8 cellular contexts compared by ENCODE assay signal in genomic region chr11:19116971-19117759, GRCh38. TPM values are rescaled to one million over a fixed set of nuclear protein-coding genes. Genes with fewer than 3 reads are reported as not detected.
A peak's percentile ranks its signal among the peaks of the same experiment; 100 is the strongest.
DNase-seq lines count a peak whose midpoint lies in the region; ATAC-seq and TF ChIP-seq lines count a peak whose summit lies in the region.

Gene ZDHHC13 (plus strand): TSS chr11:19117168. CDS start chr11:19117250, 82 bp downstream.

- POLR2A ChIA-PET in PC-9 (lab: Charles Lee; ENCODE audit: unreplicated experiment): interaction anchor here (0.6 to 0.8 kb wide), 3 partner anchors 31 to 481 kb away, joined by 3 to 4 read pairs (median 4); no protein-coding TSS in a partner anchor

- H3K9me2 ChIP-seq in DOHH2 (replicated peaks; ENCODE audit: control insufficient read depth, low read length): no peaks in the 10 kb centered on the region
- H3K9me2 ChIP-seq in PC-9 (ENCODE audit: insufficient read depth): no peaks in the 10 kb centered on the region

- BruUV-seq in PC-9 (replicated peaks; lab: Mats Ljungman, UMichigan): TSS peak; percentile 44

- H4K20me1 ChIP-seq in DOHH2 (ENCODE audit: control insufficient read depth, insufficient read depth, low read depth, low read length): peaks cover 7% of the 10 kb centered on the region; the same call in 1 of the 2 replicates
- 0 out of 2 replicates have a peak, but pooled peaks cover 3% of the 10 kb centered on the region for H4K20me1 ChIP-seq in PC-9 (ENCODE audit: insufficient read depth)

- peaks cover 51% of the 10 kb centered on the region for H3K79me2 ChIP-seq in DOHH2 (ENCODE audit: control insufficient read depth, low read length)
- peaks cover 45% of the 10 kb centered on the region for H3K79me2 ChIP-seq in PC-9 (ENCODE audit: low read depth)

- peaks cover 28% of the 10 kb centered on the region for H3K36me3 ChIP-seq in DOHH2 (ENCODE audit: control insufficient read depth, low read length)
- H3K36me3 ChIP-seq in PC-9 (ENCODE audit: low read depth): peaks cover 21% of the 10 kb centered on the region
- H3K36me3 ChIP-seq in esophagus muscularis mucosa: no peaks in the 10 kb centered on the region

- ATAC-seq in GM21737 (IDR thresholded peaks at IDR 0.05; ENCODE audit: unreplicated experiment): peak; percentile 99

- H3F3A ChIP-seq in DOHH2 (ENCODE audit: control insufficient read depth, insufficient read depth) (no peaks in the 10 kb centered on the region), PC-9 (ENCODE audit: insufficient read depth, low read depth) (peaks cover 7% of the 10 kb centered on the region; the same call in 1 of the 2 replicates)

- intact Hi-C loops in PC-9 (cut with micrococcal nuclease; ENCODE audit: unreplicated experiment) (loop anchor here (1.0 kb wide), 2 partner anchors 15 to 38 kb away; no protein-coding TSS in a partner anchor), esophagus muscularis mucosa (cut with DNase I) (no loop called here)

- peak; percentile 47 for TF ChIP-seq CTCF in DOHH2 (IDR thresholded peaks at IDR 0.05; ENCODE audit: low read depth, low read length, poor library complexity, severe bottlenecking)
- TF ChIP-seq CTCF in PC-9 (conservative IDR thresholded peaks at IDR 0.05): peak; percentile 67; the same call in 1 of the 2 replicates
- TF ChIP-seq CTCF in esophagus muscularis mucosa (IDR thresholded peaks at IDR 0.05): peak in 2 of 3 experiments; percentile 13 to 15

- no peaks in the 10 kb centered on the region for H3K9me3 ChIP-seq in DOHH2 (ENCODE audit: control insufficient read depth, insufficient read depth, low read length)
- H3K9me3 ChIP-seq in PC-9 (ENCODE audit: insufficient read depth, low read depth): no peaks in the 10 kb centered on the region
- no peaks in the 10 kb centered on the region for H3K9me3 ChIP-seq in esophagus muscularis mucosa

- H3K4me2 ChIP-seq in DOHH2 (ENCODE audit: low read length): peak within 1 kb of the TSS; percentile 89
- peak within 1 kb of the TSS; percentile 82 for H3K4me2 ChIP-seq in PC-9

- no peak for TF ChIP-seq EP300 in esophagus muscularis mucosa (IDR thresholded peaks at IDR 0.05)

- H3K27ac ChIP-seq in DOHH2 (ENCODE audit: low read depth, low read length): peak within 1 kb of the TSS; percentile 22; the same call in 1 of the 2 replicates
- peak within 1 kb of the TSS; percentile 86 for H3K27ac ChIP-seq in PC-9
- peak within 1 kb of the TSS; percentile 45 to 66 (median 48) for H3K27ac ChIP-seq in esophagus muscularis mucosa (replicated peaks in 1 of 4)

- no peak for TF ChIP-seq POLR2A in esophagus muscularis mucosa (IDR thresholded peaks at IDR 0.05; ENCODE audit: low read depth)

- peak; percentile 64 for DNase-seq in KG1 (lab: John Stamatoyannopoulos, UW)
- peak; percentile 91 to 99 for DNase-seq in PC-9
- peak; percentile 94 for DNase-seq in activated T-cell treated with anti-CD3 and anti-CD28 coated beads, Interleukin-2, amount 50 U/mL, for 1 hour
- DNase-seq in esophagus muscularis mucosa (ENCODE audit: extremely low spot score): peak; percentile 97
- peak; percentile 89 for DNase-seq in myocyte (ENCODE audit: low read depth)
- DNase-seq in stimulated activated CD8-positive, alpha-beta memory T cell treated with anti-CD3 and anti-CD28 coated beads, Interleukin-7, amount 100 ng/mL, for 4 hours (ENCODE audit: low read depth in 2 of 2): peak; percentile 92 to 93

- H3K4me3 ChIP-seq in DOHH2 (ENCODE audit: low read length) (peak within 1 kb of the TSS; percentile 91), PC-9 (peak within 1 kb of the TSS; percentile 87), esophagus muscularis mucosa (peak within 1 kb of the TSS; percentile 67 to 93 (median 74))

- H3K27me3 ChIP-seq in DOHH2 (ENCODE audit: control insufficient read depth, low read length) (no peaks in the 10 kb centered on the region), PC-9 (ENCODE audit: insufficient read depth, low read depth) (no peaks in the 10 kb centered on the region), esophagus muscularis mucosa (peaks cover 0 to 18% (median 0%) of the 10 kb centered on the region in 4 donors)

- under 1% methylated on average over 42 of the region's 61 CpGs for WGBS in esophagus muscularis mucosa

- CTCF ChIA-PET in PC-9 (lab: Charles Lee): interaction anchor here (0.5 to 1.4 kb wide), 3 partner anchors 19 to 40 kb away, joined by 3 to 5 read pairs (median 5); no protein-coding TSS in a partner anchor

- peak within 1 kb of the TSS; percentile 80 for H2AFZ ChIP-seq in PC-9

- peaks cover 22% of the 10 kb centered on the region for H3K4me1 ChIP-seq in DOHH2 (ENCODE audit: control insufficient read depth, low read length)
- peaks cover 37% of the 10 kb centered on the region for H3K4me1 ChIP-seq in PC-9 (replicated peaks; ENCODE audit: insufficient read depth)
- peaks cover 5 to 22% (median 14%) of the 10 kb centered on the region in 4 donors for H3K4me1 ChIP-seq in esophagus muscularis mucosa

RNA-seq across cellular contexts. Expression of gene ZDHHC13, which starts in this region (rescaled TPM):
- total RNA-seq in PC-9 (2021) (31.5 and 35.5 TPM in 2 replicates), esophagus muscularis mucosa (1 to 10 TPM; 4.1 to 5.5 (median 4.9) TPM), myocyte (4.1 and 6.2 TPM in 2 replicates)
- polyA plus RNA-seq in myocyte (2012): 3.1 TPM

Comparison
In these comparisons a context has a peak if more than half of its experiments do, and no peak if none do; other contexts are left out.
1. Peak in every context shown above with its lines: DNase-seq, ATAC-seq, H3K4me3 ChIP-seq and H3K27ac ChIP-seq.
2. H3K27ac ChIP-seq: peak in every context shown above with its lines; median percentile 86 in PC-9; 48 in esophagus muscularis mucosa; 22 in DOHH2.
3. CTCF ChIP-seq: peak in every context shown above with its lines; median percentile 67 in PC-9; 47 in DOHH2; 14 in esophagus muscularis mucosa.